In genomic region chr3:48440590-48440958, GRCh38 we compare ENCODE assay signal across 8 cellular contexts. TPM values are rescaled to one million over a fixed set of nuclear protein-coding genes. Genes with fewer than 3 reads are reported as not detected.
A peak's percentile ranks its signal among the peaks of the same experiment; 100 is the strongest.
DNase-seq lines count a peak whose midpoint lies in the region; ATAC-seq, FAIRE-seq and TF ChIP-seq lines count a peak whose summit lies in the region.

No MANE protein-coding gene starts in this region.

- peaks cover 32% of the 10 kb centered on the region for H3K4me1 Mint-ChIP-seq in activated CD8-positive, alpha-beta T cell treated with anti-CD3 and anti-CD28 coated beads for 36 hours (ENCODE audit: low read depth)

- peak overlapping the region; percentile 97 for H3K27ac Mint-ChIP-seq in activated CD8-positive, alpha-beta T cell treated with anti-CD3 and anti-CD28 coated beads for 36 hours

- no peak for FAIRE-seq in A549 (lab: Jason Lieb, UNC)
- no peak for FAIRE-seq in small intestine (lab: Jason Lieb, UNC)

- WGBS in A549 (ENCODE audit: missing lambda C conversion rate) = under 1% methylated on average over 21 of the region's 21 CpGs
- 1 to 2% methylated on average over 21 of the region's 21 CpGs for WGBS in GM23248 (ENCODE audit: low coverage in 1 of 2, low lambda C conversion rate in 2 of 2, missing lambda C conversion rate in 2 of 2), 2 experiments
- WGBS in hepatocyte (ENCODE audit: low lambda C conversion rate, missing lambda C conversion rate) = under 1% methylated on average over 21 of the region's 21 CpGs
- WGBS in small intestine, 3 donors = 0 to 2% (median 1%) methylated on average over 21 of the region's 21 CpGs

- no peaks in the 10 kb centered on the region for H3K9me3 Mint-ChIP-seq in activated CD8-positive, alpha-beta T cell treated with anti-CD3 and anti-CD28 coated beads for 36 hours

- peak overlapping the region; percentile 86 to 96 for H3K27ac ChIP-seq in A549
- H3K27ac ChIP-seq in GM23248 = peak overlapping the region; percentile 78
- peak overlapping the region; percentile 94 for H3K27ac ChIP-seq in hepatocyte
- H3K27ac ChIP-seq in small intestine (ENCODE audit: low read depth in 1 of 2, low read length in 1 of 2) = peak overlapping the region; percentile 87 to 97

- ATAC-seq in A549 = peak; percentile 9 to 20; a peak in 3 of 6 replicates
- no peak for ATAC-seq in activated CD8-positive, alpha-beta T cell treated with anti-CD3 and anti-CD28 coated beads for 36 hours

- no peak for TF ChIP-seq POLR2A in A549 (IDR thresholded peaks at IDR 0.05; ENCODE audit: low read length)

- no peaks in the 10 kb centered on the region for H3K9me3 ChIP-seq in A549
- H3K9me3 ChIP-seq in GM23248 (ENCODE audit: low read depth) = no peaks in the 10 kb centered on the region
- H3K9me3 ChIP-seq in hepatocyte (ENCODE audit: low read depth) = no peaks in the 10 kb centered on the region
- no peaks in the 10 kb centered on the region for H3K9me3 ChIP-seq in small intestine (ENCODE audit: control insufficient read depth, low read depth)

- H3K9ac ChIP-seq in GM23248 = peak overlapping the region; percentile 88

- H3K27me3 ChIP-seq in GM23248 (replicated peaks; ENCODE audit: insufficient read depth) (no peaks in the 10 kb centered on the region), hepatocyte (no peaks in the 10 kb centered on the region), small intestine (ENCODE audit: control insufficient read depth in 2 of 2, insufficient read depth in 2 of 2, low read length in 2 of 2) (no peaks in the 10 kb centered on the region)

- DNase-seq in A549 (ENCODE audit: low read depth in 1 of 2, low spot score in 1 of 2) (no peak), GM23248 (peak; percentile 59), hepatocyte (ENCODE audit: low spot score) (peak; percentile 32), small intestine (peak; percentile 37), NCI-H2029 (lab: John Stamatoyannopoulos, UW) (no peak), H4 (ENCODE audit: low spot score) (no peak)
- DNase-seq in activated CD8-positive, alpha-beta T cell treated with anti-CD3 and anti-CD28 coated beads for 36 hours = no peak
- no peak for DNase-seq in activated CD8-positive, alpha-beta memory T cell treated with anti-CD3 and anti-CD28 coated beads for 24 hours

- intact Hi-C loops in activated CD8-positive, alpha-beta T cell treated with anti-CD3 and anti-CD28 coated beads for 36 hours (cut with micrococcal nuclease) = no loop called here

- peaks cover 55% of the 10 kb centered on the region for H3K79me2 ChIP-seq in GM23248 (ENCODE audit: insufficient read depth)
- peaks cover 44% of the 10 kb centered on the region for H3K79me2 ChIP-seq in hepatocyte

- no peak for TF ChIP-seq CTCF in A549 (IDR thresholded peaks at IDR 0.05)
- no peak for TF ChIP-seq CTCF in activated CD8-positive, alpha-beta T cell treated with anti-CD3 and anti-CD28 coated beads for 36 hours (IDR thresholded peaks at IDR 0.05)
- TF ChIP-seq CTCF in hepatocyte (IDR thresholded peaks at IDR 0.05; ENCODE audit: poor library complexity) = no peak

- peak overlapping the region; percentile 89 for H3K4me3 Mint-ChIP-seq in activated CD8-positive, alpha-beta T cell treated with anti-CD3 and anti-CD28 coated beads for 36 hours

- TF ChIP-seq RAD21 in A549 (conservative IDR thresholded peaks at IDR 0.05 in 1 of 2, IDR thresholded peaks at IDR 0.05 in 1 of 2) = no peak

- 0 out of 2 replicates have a peak, but pooled peaks cover 5% of the 10 kb centered on the region for H4K20me1 ChIP-seq in GM23248 (ENCODE audit: insufficient read depth)
- H4K20me1 ChIP-seq in hepatocyte (ENCODE audit: insufficient read depth, poor library complexity, severe bottlenecking) = peaks cover 10% of the 10 kb centered on the region

- H3K4me3 ChIP-seq in A549 = peak overlapping the region; percentile 59
- H3K4me3 ChIP-seq in GM23248 = peak overlapping the region; percentile 87
- peak overlapping the region; percentile 59 for H3K4me3 ChIP-seq in hepatocyte
- H3K4me3 ChIP-seq in small intestine (ENCODE audit: low read depth in 1 of 2, low read length in 2 of 2) = peak overlapping the region; percentile 80 to 92

- POLR2A ChIA-PET in A549 (lab: Yijun Ruan, JAX) = interaction anchor here (1.5 kb wide), 1 partner anchor 64 kb away, joined by 5 read pairs; the partner anchor contains the start of gene SHISA5
- POLR2A ChIA-PET in activated CD8-positive, alpha-beta T cell treated with anti-CD3 and anti-CD28 coated beads for 36 hours (lab: Charles Lee) = interaction anchor here (0.5 to 1.9 kb wide), 9 partner anchors 14 to 245 kb away, joined by 3 to 8 read pairs (median 3); partner anchors contain the start of gene NCKIPSD

- in situ Hi-C loops in GM23248 (cut with MboI) = no loop called here

- no peak for TF ChIP-seq EP300 in A549 (IDR thresholded peaks at IDR 0.05)

- H3K9me2 ChIP-seq in GM23248 (ENCODE audit: insufficient read depth) (no peaks in the 10 kb centered on the region), hepatocyte (replicated peaks; ENCODE audit: insufficient read depth) (no peaks in the 10 kb centered on the region)

- CTCF ChIA-PET in A549 (lab: Yijun Ruan, JAX) = interaction anchor here (0.7 to 2.6 kb wide), 5 partner anchors 39 to 171 kb away, joined by 3 to 16 read pairs (median 3); no protein-coding TSS in a partner anchor
- CTCF ChIA-PET in activated CD8-positive, alpha-beta T cell treated with anti-CD3 and anti-CD28 coated beads for 36 hours (lab: Charles Lee) = interaction anchor here (0.8 to 2.6 kb wide), 10 partner anchors 10 to 246 kb away, joined by 3 to 32 read pairs (median 4); partner anchors contain the start of genes SHISA5 and SLC26A6

- H3K36me3 Mint-ChIP-seq in activated CD8-positive, alpha-beta T cell treated with anti-CD3 and anti-CD28 coated beads for 36 hours (ENCODE audit: low read depth) = peaks cover 35% of the 10 kb centered on the region

- H3K4me1 ChIP-seq in A549 (peaks cover 19% of the 10 kb centered on the region), GM23248 (ENCODE audit: insufficient read depth) (peaks cover 10% of the 10 kb centered on the region), hepatocyte (ENCODE audit: insufficient read depth) (peaks cover 12% of the 10 kb centered on the region), small intestine (ENCODE audit: control insufficient read depth in 2 of 2, insufficient read depth in 1 of 2, low read depth in 1 of 2, low read length in 1 of 2) (peaks cover 2 to 6% of the 10 kb centered on the region in 2 donors)

- H3K4me2 ChIP-seq in A549 = peak overlapping the region; percentile 89
- H3K4me2 ChIP-seq in GM23248 (ENCODE audit: unreplicated experiment) = peak overlapping the region; percentile 80
- H3K4me2 ChIP-seq in hepatocyte = peak overlapping the region; percentile 85

- H3K36me3 ChIP-seq in GM23248 (ENCODE audit: low read depth) (peaks cover 15% of the 10 kb centered on the region), hepatocyte (replicated peaks; ENCODE audit: insufficient read depth, low read depth) (no peaks in the 10 kb centered on the region), small intestine (ENCODE audit: control insufficient read depth in 2 of 2, insufficient read depth in 2 of 2, low read length in 2 of 2) (peaks cover 2 to 8% of the 10 kb centered on the region in 2 donors)

- H2AFZ ChIP-seq in GM23248 (peak overlapping the region; percentile 88), hepatocyte (peak overlapping the region; percentile 34)

- H3F3A ChIP-seq in GM23248 (ENCODE audit: insufficient read depth) = peaks cover 24% of the 10 kb centered on the region

- H3K27me3 Mint-ChIP-seq in activated CD8-positive, alpha-beta T cell treated with anti-CD3 and anti-CD28 coated beads for 36 hours = no peaks in the 10 kb centered on the region

RNA-seq across cellular contexts. Expression of gene TMA7, which starts 0.5 kb away (rescaled TPM):
- polyA plus RNA-seq in A549 (2011; rRNA removed) = 139 and 303 TPM in 2 replicates
- 117 and 193 TPM in 2 replicates for polyA plus RNA-seq in A549 (2012; cell fraction: cytosol; rRNA removed)
- polyA plus RNA-seq in A549 (2012; cell fraction: nucleus; rRNA removed) = 29.3 and 61.3 TPM in 2 replicates
- polyA plus RNA-seq in A549 (2017; fragmentation: RNase III; extraction: RNeasy Plus Mini Kit Qiagen cat#74134 plus additional on column Dnase treatment) = 417 to 485 TPM (median 420 TPM) in 3 replicates
- 10.5 and 15.8 TPM in 2 replicates for polyA minus RNA-seq in A549 (2011; rRNA and poly(A)+ RNA removed)
- 150 and 244 TPM in 2 replicates for total RNA-seq in GM23248 (2014; rRNA removed; shearing (Covaris generic))
- polyA plus RNA-seq in GM23248 (2016; fragmentation: Nextera tagmentation; extraction: Ambion mirVana) = 535 and 552 TPM in 2 replicates
- 100 to 1,000 TPM; 312 to 334 TPM for total RNA-seq in activated CD8-positive, alpha-beta T cell treated with anti-CD3 and anti-CD28 coated beads for 36 hours
- total RNA-seq in hepatocyte = 345 and 381 TPM in 2 replicates
- polyA plus RNA-seq in hepatocyte = 503 and 581 TPM in 2 replicates
- 100 to 1,000 TPM; 431 to 744 (median 617) TPM for polyA plus RNA-seq in small intestine
- 502 and 627 TPM in 2 replicates for total RNA-seq in H4 (2014; rRNA removed; shearing (Covaris generic))

RNA-seq across cellular contexts. Expression of gene CCDC51, which starts 0.7 kb away (rescaled TPM):
- 19.8 and 22.9 TPM in 2 replicates for polyA plus RNA-seq in A549 (2011; rRNA removed)
- 26.0 and 26.1 TPM in 2 replicates for polyA plus RNA-seq in A549 (2012; cell fraction: cytosol; rRNA removed)
- polyA plus RNA-seq in A549 (2012; cell fraction: nucleus; rRNA removed) = 17.5 and 19.2 TPM in 2 replicates
- polyA plus RNA-seq in A549 (2017; fragmentation: RNase III; extraction: RNeasy Plus Mini Kit Qiagen cat#74134 plus additional on column Dnase treatment) = 24.6 to 26.7 TPM (median 25.7 TPM) in 3 replicates
- polyA minus RNA-seq in A549 (2011; rRNA and poly(A)+ RNA removed) = 11.1 and 14.0 TPM in 2 replicates
- 10.1 and 10.6 TPM in 2 replicates for total RNA-seq in GM23248 (2014; rRNA removed; shearing (Covaris generic))
- polyA plus RNA-seq in GM23248 (2016; fragmentation: Nextera tagmentation; extraction: Ambion mirVana) = 14.0 and 14.9 TPM in 2 replicates
- total RNA-seq in activated CD8-positive, alpha-beta T cell treated with anti-CD3 and anti-CD28 coated beads for 36 hours = 10 to 100 TPM; 25.3 to 28.3 TPM
- total RNA-seq in hepatocyte = 28.1 and 30.4 TPM in 2 replicates
- 30.8 and 32.0 TPM in 2 replicates for polyA plus RNA-seq in hepatocyte
- polyA plus RNA-seq in small intestine = 10 to 100 TPM; 11.1 to 22.6 (median 20.8) TPM
- total RNA-seq in H4 (2014; rRNA removed; shearing (Covaris generic)) = 23.3 and 28.6 TPM in 2 replicates

RNA-seq across cellular contexts. Expression of gene ATRIP, which starts 6.0 kb away (rescaled TPM):
- polyA plus RNA-seq in A549 (2011; rRNA removed) = 8.5 and 9.4 TPM in 2 replicates
- polyA plus RNA-seq in A549 (2012; cell fraction: cytosol; rRNA removed) = 8.6 and 8.9 TPM in 2 replicates
- polyA plus RNA-seq in A549 (2012; cell fraction: nucleus; rRNA removed) = 21.4 and 21.5 TPM in 2 replicates
- polyA plus RNA-seq in A549 (2017; fragmentation: RNase III; extraction: RNeasy Plus Mini Kit Qiagen cat#74134 plus additional on column Dnase treatment) = 5.8 to 6.6 TPM (median 6.1 TPM) in 3 replicates
- 12.5 and 13.1 TPM in 2 replicates for polyA minus RNA-seq in A549 (2011; rRNA and poly(A)+ RNA removed)
- 8.4 and 9.5 TPM in 2 replicates for total RNA-seq in GM23248 (2014; rRNA removed; shearing (Covaris generic))
- polyA plus RNA-seq in GM23248 (2016; fragmentation: Nextera tagmentation; extraction: Ambion mirVana) = 4.2 and 4.6 TPM in 2 replicates
- 10 to 100 TPM; 12.4 to 15.0 TPM for total RNA-seq in activated CD8-positive, alpha-beta T cell treated with anti-CD3 and anti-CD28 coated beads for 36 hours
- total RNA-seq in hepatocyte = 4.5 and 4.9 TPM in 2 replicates
- polyA plus RNA-seq in hepatocyte = 4.3 and 6.7 TPM in 2 replicates
- polyA plus RNA-seq in small intestine = 1 to 10 TPM; 1.1 to 4.8 (median 1.6) TPM
- 5.3 and 5.7 TPM in 2 replicates for total RNA-seq in H4 (2014; rRNA removed; shearing (Covaris generic))

RNA-seq across cellular contexts. Expression of gene PLXNB1, which starts 10.7 kb away (rescaled TPM):
- 10.0 and 12.6 TPM in 2 replicates for polyA plus RNA-seq in A549 (2011; rRNA removed)
- 11.8 and 15.0 TPM in 2 replicates for polyA plus RNA-seq in A549 (2012; cell fraction: cytosol; rRNA removed)
- 87.1 and 98.2 TPM in 2 replicates for polyA plus RNA-seq in A549 (2012; cell fraction: nucleus; rRNA removed)
- polyA plus RNA-seq in A549 (2017; fragmentation: RNase III; extraction: RNeasy Plus Mini Kit Qiagen cat#74134 plus additional on column Dnase treatment) = 16.7 to 20.9 TPM (median 20.5 TPM) in 3 replicates
- 27.0 and 33.1 TPM in 2 replicates for polyA minus RNA-seq in A549 (2011; rRNA and poly(A)+ RNA removed)
- total RNA-seq in GM23248 (2014; rRNA removed; shearing (Covaris generic)) = 5.5 and 8.0 TPM in 2 replicates
- polyA plus RNA-seq in GM23248 (2016; fragmentation: Nextera tagmentation; extraction: Ambion mirVana) = 3.3 and 4.9 TPM in 2 replicates
- total RNA-seq in activated CD8-positive, alpha-beta T cell treated with anti-CD3 and anti-CD28 coated beads for 36 hours = 1 to 10 TPM; 3.7 TPM
- 73.2 and 74.5 TPM in 2 replicates for total RNA-seq in hepatocyte
- polyA plus RNA-seq in hepatocyte = 71.3 and 79.0 TPM in 2 replicates
- 10 to 100 TPM; 56.5 to 61.7 (median 59.1) TPM for polyA plus RNA-seq in small intestine
- total RNA-seq in H4 (2014; rRNA removed; shearing (Covaris generic)) = 4.3 and 9.6 TPM in 2 replicates

Comparison
In these comparisons a context has a peak if more than half of its experiments do, and no peak if none do; other contexts are left out.
1. DNase-seq: peak in GM23248 (single experiment), hepatocyte (single experiment) and small intestine (single experiment); none in A549 (0 of 2), activated CD8-positive, alpha-beta T cell treated with anti-CD3 and anti-CD28 coated beads for 36 hours (single experiment), NCI-H2029 (single experiment), activated CD8-positive, alpha-beta memory T cell treated with anti-CD3 and anti-CD28 coated beads for 24 hours (single experiment) and H4 (single experiment).
2. Peak in every context shown above with its lines, with median percentiles within 50 percentile points of each other: H3K27ac ChIP-seq, H3K4me2 ChIP-seq and H3K4me3 ChIP-seq.